ENCODE assay signal across 2 cellular contexts in the genomic region with DNA sequence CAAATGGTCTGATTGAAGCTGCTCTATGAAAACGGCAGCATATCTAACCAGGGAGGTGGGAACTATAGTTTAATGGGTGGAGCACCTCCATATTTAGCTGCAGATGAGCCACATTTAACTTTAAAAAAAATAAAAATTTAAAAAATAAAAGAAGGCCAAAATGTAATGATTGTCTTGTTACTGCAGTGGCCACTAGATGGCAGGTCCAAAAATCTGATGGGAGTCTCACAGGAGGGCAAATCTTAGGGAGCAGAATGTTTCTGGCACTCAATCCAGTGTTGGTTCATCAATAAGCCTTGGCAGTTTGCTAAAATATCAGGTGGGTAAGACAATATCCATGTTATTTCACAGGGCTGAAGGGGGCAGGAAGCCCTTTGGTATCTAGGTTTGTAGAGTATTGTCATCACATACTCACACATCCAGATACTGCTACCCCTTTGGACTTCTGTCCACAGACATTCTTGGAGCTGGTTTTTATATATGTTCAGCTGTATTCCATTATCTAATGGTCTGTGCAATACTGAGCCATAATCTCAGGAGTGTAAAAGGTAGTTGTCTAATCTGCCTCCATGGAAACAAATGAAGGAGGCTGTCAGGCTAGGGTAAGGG.
TF ChIP-seq lines count a peak whose summit lies in the region.

No MANE protein-coding gene starts in this region.

TF ChIP-seq in HCT116, 20 proteins besides CTCF, POLR2A, EP300 and RAD21 (continued from another document):
- no peak for TF ChIP-seq JUND (IDR thresholded peaks at IDR 0.05)
- no peak for TF ChIP-seq SP1 (IDR thresholded peaks at IDR 0.05; ENCODE audit: low read depth)
- TF ChIP-seq FOSL1 (IDR thresholded peaks at IDR 0.05; ENCODE audit: low read depth) = no peak
- no peak for TF ChIP-seq ELF1 (IDR thresholded peaks at IDR 0.05; ENCODE audit: borderline replicate concordance, low read depth)

TF ChIP-seq in HepG2, 621 proteins besides CTCF, POLR2A, EP300 and RAD21 (continued from another document):
- TF ChIP-seq, protein P1, sequence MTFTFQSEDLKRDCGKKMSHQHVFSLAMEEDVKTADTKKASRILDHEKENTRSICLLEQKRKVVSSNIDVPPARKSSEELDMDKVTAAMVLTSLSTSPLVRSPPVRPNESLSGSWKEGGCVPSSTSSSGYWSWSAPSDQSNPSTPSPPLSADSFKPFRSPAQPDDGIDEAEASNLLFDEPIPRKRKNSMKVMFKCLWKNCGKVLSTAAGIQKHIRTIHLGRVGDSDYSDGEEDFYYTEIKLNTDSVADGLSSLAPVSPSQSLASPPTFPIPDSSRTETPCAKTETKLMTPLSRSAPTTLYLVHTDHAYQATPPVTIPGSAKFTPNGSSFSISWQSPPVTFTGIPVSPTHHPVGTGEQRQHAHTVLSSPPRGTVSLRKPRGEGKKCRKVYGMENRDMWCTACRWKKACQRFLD (CRISPR knock-in tag; IDR thresholded peaks at IDR 0.05; ENCODE audit: borderline replicate concordance) = no peak
- peak; percentile 14; the same call in 1 of the 2 replicates for TF ChIP-seq SMC3 (IDR thresholded peaks at IDR 0.05; ENCODE audit: low read length)
